ENCODE assay signal across 23 cellular contexts in the genomic region with DNA sequence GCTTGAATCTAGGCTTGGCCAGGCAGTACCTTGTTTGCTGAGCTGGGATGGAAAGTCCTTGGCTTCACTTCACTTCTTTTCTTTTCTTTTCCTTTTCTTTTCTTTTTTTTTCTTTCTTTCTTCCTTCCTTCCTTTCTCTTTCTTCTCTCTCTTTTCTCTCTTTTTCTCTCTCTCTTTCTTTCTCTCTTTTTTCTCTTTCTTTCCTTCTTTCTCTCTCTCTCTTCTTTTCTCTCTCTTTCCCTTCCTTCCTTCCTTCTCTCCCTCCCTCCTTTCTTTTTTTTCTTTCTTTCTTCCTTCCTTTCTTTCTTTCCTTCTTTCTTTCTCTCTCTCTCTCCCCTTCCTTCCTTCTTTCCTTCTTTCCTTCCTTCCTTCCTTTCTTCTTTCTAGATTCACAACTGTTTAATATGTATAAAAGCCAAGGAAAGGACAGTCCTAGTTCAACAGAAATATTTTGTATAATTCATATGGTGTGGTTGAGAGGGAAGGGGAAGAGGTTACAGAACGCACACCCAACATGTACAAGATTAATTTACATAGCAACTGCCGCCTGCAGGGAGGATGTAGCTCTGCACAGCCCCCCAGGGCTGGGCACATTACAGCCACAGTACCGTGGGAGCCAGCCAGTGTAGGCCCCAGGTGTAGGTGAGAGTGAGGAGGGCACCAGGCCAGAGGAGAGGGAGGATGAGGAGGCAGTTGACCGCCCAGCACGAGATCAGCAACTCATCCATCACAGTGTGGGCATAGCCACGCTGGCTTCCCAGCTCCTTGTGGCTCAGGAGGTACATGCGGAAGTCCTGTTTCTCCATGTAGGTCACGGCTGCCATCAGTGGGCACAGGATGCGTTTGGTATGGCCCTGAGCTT. TPM values are rescaled to one million over a fixed set of nuclear protein-coding genes. Genes with fewer than 3 reads are reported as not detected.
A peak's percentile ranks its signal among the peaks of the same experiment; 100 is the strongest.
DNase-seq lines count a peak whose midpoint lies in the region; ATAC-seq, FAIRE-seq and TF ChIP-seq lines count a peak whose summit lies in the region.
"Had no signal": no experiment of that assay in that cellular context is flagged by ENCODE, and none has a peak within 500 bp of the region (broad histone marks: within the 10 kb centered on the region; RNA-seq: fewer than 3 reads in every experiment).

No MANE protein-coding gene starts in this region.

- RAD21 ChIA-PET in GM12878 (lab: Charles Lee; ENCODE audit: unreplicated experiment), result no interaction called here

- H3K4me1 Mint-ChIP-seq in activated naive CD4-positive, alpha-beta T cell treated with anti-CD3 and anti-CD28 coated beads, Interleukin-2, amount 10 ng/mL, durations not matched to agents 7 days and 5 days, result peaks cover 11% of the 10 kb centered on the region
- peaks cover 31% of the 10 kb centered on the region for H3K4me1 Mint-ChIP-seq in stimulated activated memory B cell treated with anti-CD40 and anti-IgM and Interleukin-4, amounts not matched to agents 10 μg/mL and 1 μg/mL and 100 μg/mL, for 72 hours

- no peak overlapping the region for H3K9ac ChIP-seq in GM12878 (ENCODE audit: control insufficient read depth, insufficient read depth, low read length)
- H3K9ac ChIP-seq: GM23248 had no signal

- H3K27ac Mint-ChIP-seq in activated naive CD4-positive, alpha-beta T cell treated with anti-CD3 and anti-CD28 coated beads, Interleukin-2, amount 10 ng/mL, durations not matched to agents 7 days and 5 days, result peak overlapping the region; percentile 58
- H3K27ac Mint-ChIP-seq in stimulated activated memory B cell treated with anti-CD40 and anti-IgM and Interleukin-4, amounts not matched to agents 10 μg/mL and 1 μg/mL and 100 μg/mL, for 72 hours, result peak overlapping the region; percentile 60

- H3K79me2 ChIP-seq in GM12878 (ENCODE audit: control insufficient read depth, insufficient read depth, low read length), result no peaks in the 10 kb centered on the region

- H4K20me1 ChIP-seq in GM12878 (ENCODE audit: control insufficient read depth, insufficient read depth), result no peaks in the 10 kb centered on the region

- H3K4me1 ChIP-seq in GM12878 (ENCODE audit: control insufficient read depth, insufficient read depth, low read length), result peaks cover 10% of the 10 kb centered on the region

- POLR2A ChIA-PET in GM12878 (lab: Charles Lee), result interaction anchor here (0.6 kb wide), 1 partner anchor 44 kb away, joined by 5 read pairs; no protein-coding TSS in a partner anchor

- no peak for TF ChIP-seq EP300 in GM12878 (IDR thresholded peaks at IDR 0.05; ENCODE audit: borderline replicate concordance in 1 of 2, control insufficient read depth in 1 of 2, low read depth in 2 of 2, low read length in 2 of 2)

- no peak for TF ChIP-seq CTCF in GM12878 (IDR thresholded peaks at IDR 0.05 in 2 of 3, conservative IDR thresholded peaks at IDR 0.05 in 1 of 3; ENCODE audit: control insufficient read depth in 2 of 3, extremely low read depth in 1 of 3, insufficient read depth in 1 of 3, low read depth in 3 of 3, low read length in 3 of 3)

- DNase-seq in activated naive CD4-positive, alpha-beta T cell treated with anti-CD3 and anti-CD28 coated beads, Interleukin-2, amount 10 ng/mL, durations not matched to agents 7 days and 5 days, result no peak
- no peak for DNase-seq in activated naive CD4-positive, alpha-beta T cell (lab: John Stamatoyannopoulos, UW)
- DNase-seq in NCI-H526 (lab: John Stamatoyannopoulos, UW) (peak; percentile 28 to 67), GM12878 (ENCODE audit: low read depth, low spot score) (no peak), cortex of kidney (lab: John Stamatoyannopoulos, UW) (no peak), left lobe of liver (ENCODE audit: low spot score) (no peak)
- DNase-seq: BE2C, DND-41, GDM1, MV-4-11, NCI-H1417 treated with DMSO at 0.1 percent for 48 hours, NCI-H2029, NCI-H2171, NCI-H446, NCI-H748 treated with DMSO at 0.1 percent for 48 hours had no signal

- H3K27ac ChIP-seq in GM12878 (ENCODE audit: control insufficient read depth, insufficient read depth), result no peak overlapping the region
- H3K27ac ChIP-seq: 22Rv1, GM23248, SK-N-MC had no signal

- in situ Hi-C loops in GM12878 (cut with MboI), result no loop called here

- no peak overlapping the region for H3K4me3 Mint-ChIP-seq in activated naive CD4-positive, alpha-beta T cell treated with anti-CD3 and anti-CD28 coated beads, Interleukin-2, amount 10 ng/mL, durations not matched to agents 7 days and 5 days
- no peak overlapping the region for H3K4me3 Mint-ChIP-seq in stimulated activated memory B cell treated with anti-CD40 and anti-IgM and Interleukin-4, amounts not matched to agents 10 μg/mL and 1 μg/mL and 100 μg/mL, for 72 hours

- H3K27me3 ChIP-seq in GM12878 (replicated peaks in 1 of 2; ENCODE audit: control insufficient read depth in 2 of 2, insufficient read depth in 2 of 2, low read length in 1 of 2), result no peaks in the 10 kb centered on the region
- H3K27me3 ChIP-seq: BE2C had no signal

- no peaks in the 10 kb centered on the region; the same call in 2 of the 3 replicates for H3K9me3 ChIP-seq in GM12878 (replicated peaks; ENCODE audit: control insufficient read depth, insufficient read depth, low read length)
- H3K9me3 ChIP-seq: BE2C had no signal

- H3K36me3 ChIP-seq in GM12878 (ENCODE audit: control insufficient read depth in 2 of 2, insufficient read depth in 2 of 2, low read length in 1 of 2), result no peaks in the 10 kb centered on the region
- H3K36me3 ChIP-seq: BE2C had no signal

- H3K27me3 Mint-ChIP-seq in activated naive CD4-positive, alpha-beta T cell treated with anti-CD3 and anti-CD28 coated beads, Interleukin-2, amount 10 ng/mL, durations not matched to agents 7 days and 5 days, result peaks cover 44% of the 10 kb centered on the region
- H3K27me3 Mint-ChIP-seq in stimulated activated memory B cell treated with anti-CD40 and anti-IgM and Interleukin-4, amounts not matched to agents 10 μg/mL and 1 μg/mL and 100 μg/mL, for 72 hours, result no peaks in the 10 kb centered on the region

- no peak overlapping the region for H2AFZ ChIP-seq in GM12878 (ENCODE audit: control insufficient read depth, low read depth, low read length)
- H2AFZ ChIP-seq: GM23248 had no signal

- no peak for TF ChIP-seq RAD21 in GM12878 (IDR thresholded peaks at IDR 0.05; ENCODE audit: insufficient read depth, low read depth, low read length)

- no peaks in the 10 kb centered on the region for H3K9me3 Mint-ChIP-seq in activated naive CD4-positive, alpha-beta T cell treated with anti-CD3 and anti-CD28 coated beads, Interleukin-2, amount 10 ng/mL, durations not matched to agents 7 days and 5 days
- H3K9me3 Mint-ChIP-seq in stimulated activated memory B cell treated with anti-CD40 and anti-IgM and Interleukin-4, amounts not matched to agents 10 μg/mL and 1 μg/mL and 100 μg/mL, for 72 hours, result no peaks in the 10 kb centered on the region

- SMC1A ChIA-PET in GM12878 (lab: Charles Lee; ENCODE audit: uncharacterized antibody, unreplicated experiment), result interaction anchor here (1.5 to 3.0 kb wide), 3 partner anchors 14 to 72 kb away, joined by 4 to 13 read pairs (median 8); no protein-coding TSS in a partner anchor

- no peak overlapping the region for H3K4me2 ChIP-seq in GM12878 (ENCODE audit: control insufficient read depth, insufficient read depth)

- no peak for FAIRE-seq in GM12878 (lab: Jason Lieb, UNC)
- FAIRE-seq: GM12891, GM18507 had no signal

- TF ChIP-seq POLR2A in GM12878 (IDR thresholded peaks at IDR 0.05; ENCODE audit: low read depth, low read length), result no peak

- no TSS peak for BruUV-seq in GM12878 (replicated peaks; lab: Mats Ljungman, UMichigan)

- ATAC-seq in GM12878 (peak; percentile 31), GM21723 (IDR thresholded peaks at IDR 0.05; ENCODE audit: unreplicated experiment) (no peak), left lobe of liver (no peak)
- ATAC-seq in stimulated activated memory B cell treated with anti-CD40 and anti-IgM and Interleukin-4, amounts not matched to agents 10 μg/mL and 1 μg/mL and 100 μg/mL, for 72 hours, result peak; percentile 35
- ATAC-seq: Panc1 had no signal

- intact Hi-C loops in GM12878 (cut with micrococcal nuclease; ENCODE audit: unreplicated experiment), result no loop called here

- no peaks in the 10 kb centered on the region for H3K36me3 Mint-ChIP-seq in activated naive CD4-positive, alpha-beta T cell treated with anti-CD3 and anti-CD28 coated beads, Interleukin-2, amount 10 ng/mL, durations not matched to agents 7 days and 5 days
- H3K36me3 Mint-ChIP-seq in stimulated activated memory B cell treated with anti-CD40 and anti-IgM and Interleukin-4, amounts not matched to agents 10 μg/mL and 1 μg/mL and 100 μg/mL, for 72 hours, result no peaks in the 10 kb centered on the region

- 37% methylated on average over 9 of the region's 9 CpGs for WGBS in GM12878 (ENCODE audit: insufficient coverage, insufficient replicate concordance, low lambda C conversion rate, missing lambda C conversion rate)

- CTCF ChIA-PET in activated naive CD4-positive, alpha-beta T cell treated with anti-CD3 and anti-CD28 coated beads, Interleukin-2, amount 10 ng/mL, durations not matched to agents 7 days and 5 days (lab: Charles Lee), result interaction anchor here (1.3 kb wide), 2 partner anchors 13 to 15 kb away, joined by 4 to 5 read pairs; no protein-coding TSS in a partner anchor
- CTCF ChIA-PET in GM12878 (lab: Yijun Ruan, JAX), result interaction anchor here (2.8 to 5.7 kb wide), 2 partner anchors 13 to 71 kb away, joined by 6 to 19 read pairs; no protein-coding TSS in a partner anchor

- H3K4me3 ChIP-seq in GM12878, result no peak overlapping the region
- H3K4me3 ChIP-seq: GM23248, SK-N-MC had no signal

RNA-seq across cellular contexts. Expression of a gene that starts 9.7 kb away (rescaled TPM):
- 40.8 and 47.7 TPM in 2 replicates for total RNA-seq in GM12878 (2013; cell fraction: nucleolus; rRNA removed)
- total RNA-seq in GM12878 (2014; rRNA removed) (16.2 and 17.7 TPM in 2 replicates), GM12878 (2014; rRNA removed; fragmentation: Illumina TruSeq; extraction: Trizol) (14.8 and 15.4 TPM in 2 replicates), GM12878 (2021) (22.8 and 22.9 TPM in 2 replicates), left lobe of liver (5.0 TPM)
- polyA plus RNA-seq in GM12878 (2011; ENCODE audit: low read depth), result 1.4 TPM
- polyA plus RNA-seq in GM12878 (2011; rRNA removed) (7.9 and 12.0 TPM in 2 replicates), GM12878 (2014; fragmentation: Illumina TruSeq; extraction: Trizol) (17.0 and 17.3 TPM in 2 replicates), GM12878 (2014; fragmentation: Nextera tagmentation; extraction: Ambion mirVana) (1 to 10 TPM in 1 of 2 experiments, under 1 TPM in 1; 0.69 to 1.4 TPM), GM12878 (2014; rRNA removed) (15.2 and 15.6 TPM in 2 replicates), GM12878 (2016; fragmentation: Nextera tagmentation; extraction: Ambion mirVana) (10 to 100 TPM; 10.6 to 12.3 TPM)
- polyA plus RNA-seq in GM12878 (2011; cell fraction: cytosol; rRNA removed), result 11.2 and 12.0 TPM in 2 replicates
- 10.9 and 12.4 TPM in 2 replicates for polyA plus RNA-seq in GM12878 (2011; cell fraction: nucleus; rRNA removed)
- 1.7 and 2.1 TPM in 2 replicates for polyA plus RNA-seq in GM12878 (2012)
- polyA minus RNA-seq in GM12878 (2011; rRNA and poly(A)+ RNA removed), result 28.0 and 30.9 TPM in 2 replicates
- 4.4 and 5.1 TPM in 2 replicates for polyA minus RNA-seq in GM12878 (2011; cell fraction: cytosol; rRNA and poly(A)+ RNA removed)
- 8.7 and 10.0 TPM in 2 replicates for polyA minus RNA-seq in GM12878 (2011; cell fraction: nucleus; rRNA and poly(A)+ RNA removed)

RNA-seq across cellular contexts. Expression of a gene that starts 34.8 kb away (rescaled TPM):
- total RNA-seq in GM12878 (2013; cell fraction: nucleolus; rRNA removed), result not detected in 2 replicates
- 1.1 TPM in 1 of 2 replicates, not detected in the other for total RNA-seq in GM12878 (2014; rRNA removed)
- total RNA-seq in GM12878 (2014; rRNA removed; fragmentation: Illumina TruSeq; extraction: Trizol), result 0.41 and 0.58 TPM in 2 replicates
- total RNA-seq in GM12878 (2021), result 0.96 TPM in 1 of 2 replicates, not detected in the other
- polyA plus RNA-seq in GM12878 (2011; ENCODE audit: low read depth), result not detected
- polyA plus RNA-seq in GM12878 (2011; rRNA removed), result 0.20 TPM in 1 of 2 replicates, not detected in the other
- 0.13 and 0.17 TPM in 2 replicates for polyA plus RNA-seq in GM12878 (2011; cell fraction: cytosol; rRNA removed)
- polyA plus RNA-seq in GM12878 (2011; cell fraction: nucleus; rRNA removed), result 0.29 and 0.37 TPM in 2 replicates
- polyA plus RNA-seq in GM12878 (2012), result 0.15 TPM in 1 of 2 replicates, not detected in the other
- polyA plus RNA-seq in GM12878 (2014; fragmentation: Illumina TruSeq; extraction: Trizol), result 0.44 TPM in 1 of 2 replicates, not detected in the other
- 1 to 10 TPM; 1.2 to 1.5 TPM for polyA plus RNA-seq in GM12878 (2014; fragmentation: Nextera tagmentation; extraction: Ambion mirVana)
- polyA plus RNA-seq in GM12878 (2014; rRNA removed), result 0.23 and 0.43 TPM in 2 replicates
- polyA plus RNA-seq in GM12878 (2016; fragmentation: Nextera tagmentation; extraction: Ambion mirVana), result 1 to 10 TPM in 1 of 2 experiments, under 1 TPM in 1; 0.50 to 1.6 TPM
- not detected in 2 replicates for polyA minus RNA-seq in GM12878 (2011; rRNA and poly(A)+ RNA removed)
- not detected in 2 replicates for polyA minus RNA-seq in GM12878 (2011; cell fraction: cytosol; rRNA and poly(A)+ RNA removed)
- polyA minus RNA-seq in GM12878 (2011; cell fraction: nucleus; rRNA and poly(A)+ RNA removed), result not detected in 2 replicates
- not detected for total RNA-seq in left lobe of liver
- total RNA-seq: GM23248 had no signal
- polyA plus RNA-seq: GM23248 had no signal

RNA-seq across cellular contexts. Expression of a gene that starts 54.9 kb away (rescaled TPM):
- 118 and 123 TPM in 2 replicates for total RNA-seq in GM12878 (2013; cell fraction: nucleolus; rRNA removed)
- total RNA-seq in GM12878 (2014; rRNA removed), result 94.8 and 118 TPM in 2 replicates
- 92.5 and 100.0 TPM in 2 replicates for total RNA-seq in GM12878 (2014; rRNA removed; fragmentation: Illumina TruSeq; extraction: Trizol)
- total RNA-seq in GM12878 (2021), result 116 and 125 TPM in 2 replicates
- 36.8 TPM for polyA plus RNA-seq in GM12878 (2011; ENCODE audit: low read depth)
- 138 and 157 TPM in 2 replicates for polyA plus RNA-seq in GM12878 (2011; rRNA removed)
- 81.8 and 88.7 TPM in 2 replicates for polyA plus RNA-seq in GM12878 (2011; cell fraction: cytosol; rRNA removed)
- 97.1 and 105 TPM in 2 replicates for polyA plus RNA-seq in GM12878 (2011; cell fraction: nucleus; rRNA removed)
- polyA plus RNA-seq in GM12878 (2012), result 32.2 and 41.5 TPM in 2 replicates
- 99.7 and 118 TPM in 2 replicates for polyA plus RNA-seq in GM12878 (2014; fragmentation: Illumina TruSeq; extraction: Trizol)
- polyA plus RNA-seq in GM12878 (2014; fragmentation: Nextera tagmentation; extraction: Ambion mirVana), result 10 to 100 TPM; 23.2 to 27.2 TPM
- 44.7 and 47.3 TPM in 2 replicates for polyA plus RNA-seq in GM12878 (2014; rRNA removed)
- 10 to 100 TPM; 97.2 to 98.4 TPM for polyA plus RNA-seq in GM12878 (2016; fragmentation: Nextera tagmentation; extraction: Ambion mirVana)
- 214 and 252 TPM in 2 replicates for polyA minus RNA-seq in GM12878 (2011; rRNA and poly(A)+ RNA removed)
- polyA minus RNA-seq in GM12878 (2011; cell fraction: cytosol; rRNA and poly(A)+ RNA removed), result 59.7 and 63.4 TPM in 2 replicates
- polyA minus RNA-seq in GM12878 (2011; cell fraction: nucleus; rRNA and poly(A)+ RNA removed), result 30.2 and 43.7 TPM in 2 replicates
- 29.3 TPM for total RNA-seq in left lobe of liver

Comparison
In these comparisons a context has a peak if more than half of its experiments do, and no peak if none do; other contexts are left out.
1. DNase-seq: peak in NCI-H526 (2 of 2); none in activated naive CD4-positive, alpha-beta T cell treated with anti-CD3 and anti-CD28 coated beads, Interleukin-2, amount 10 ng/mL, durations not matched to agents 7 days and 5 days (single experiment), activated naive CD4-positive, alpha-beta T cell (0 of 4), GM12878 (single experiment), cortex of kidney (single experiment) and left lobe of liver (single experiment).
2. ATAC-seq: peak in GM12878 (single experiment) and stimulated activated memory B cell treated with anti-CD40 and anti-IgM and Interleukin-4, amounts not matched to agents 10 μg/mL and 1 μg/mL and 100 μg/mL, for 72 hours (single experiment); none in GM21723 (single experiment) and left lobe of liver (single experiment).